8 cellular contexts compared by ENCODE assay signal in the genomic region with DNA sequence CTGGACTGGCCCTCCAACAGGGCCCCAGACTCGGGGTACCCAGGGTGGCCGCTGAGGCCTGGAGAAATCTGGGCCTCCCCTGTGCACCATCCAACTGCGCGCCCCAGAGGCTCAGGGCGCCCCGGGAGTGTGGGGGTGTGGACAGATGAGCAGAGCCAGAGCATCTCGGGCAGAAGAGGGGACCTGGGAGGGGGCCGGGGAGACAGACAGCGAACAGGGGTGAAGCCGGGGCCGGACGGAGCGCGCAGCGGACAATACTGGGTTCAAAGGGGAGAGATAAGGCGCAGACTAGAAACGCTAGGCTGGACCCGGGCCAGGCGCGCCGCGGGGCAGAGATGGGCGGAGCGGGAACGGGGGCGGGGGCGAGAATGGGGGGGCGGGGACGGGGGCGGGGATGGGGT. TPM values are rescaled to one million over a fixed set of nuclear protein-coding genes. Genes with fewer than 3 reads are reported as not detected.
DNase-seq lines count a peak whose midpoint lies in the region; TF ChIP-seq lines count a peak whose summit lies in the region.

No MANE protein-coding gene starts in this region.

- H3K79me1 ChIP-seq in mesendoderm (ENCODE audit: low read length) = peaks cover 15% of the 10 kb centered on the region

- DNase-seq in T-helper 1 cell = no peak
- peak in 68 of 76 experiments; percentile 18 to 91 (median 66) for DNase-seq in HUDEP-2 (lab: John Stamatoyannopoulos, UW; ENCODE audit: unreplicated experiment in 76 of 76)
- DNase-seq in cardiac fibroblast (ENCODE audit: low read depth in 2 of 2) = no peak
- no peak for DNase-seq in mesendoderm
- peak; percentile 74 for DNase-seq in ureter (ENCODE audit: low spot score)
- DNase-seq in glomerular visceral epithelial cell (ENCODE audit: extremely low spot score) = no peak
- no peak for DNase-seq in NK-92 treated with Interleukin-12 subunit alpha and Interleukin-12 subunit beta, amount 100 ng/mL, for 24 hours (lab: John Stamatoyannopoulos, UW)

- no peaks in the 10 kb centered on the region for H3K9me3 Mint-ChIP-seq in T-helper 1 cell treated with Interleukin-12 subunit alpha and Interleukin-12 subunit beta and Interleukin-4 antibody, amounts not matched to agents 30 μg/mL and 1 μg/mL, for 36 hours

- H2AK5ac ChIP-seq in mesendoderm (ENCODE audit: low read length) = peak overlapping the region; percentile 43

- H3K4me1 Mint-ChIP-seq in T-helper 1 cell treated with Interleukin-12 subunit alpha and Interleukin-12 subunit beta and Interleukin-4 antibody, amounts not matched to agents 30 μg/mL and 1 μg/mL, for 36 hours (ENCODE audit: low read depth) = peaks cover 15% of the 10 kb centered on the region

- H2BK15ac ChIP-seq in mesendoderm (replicated peaks; ENCODE audit: low read depth) = peak overlapping the region; percentile 86

- H3K9ac ChIP-seq in mesendoderm (ENCODE audit: low read length) = peak overlapping the region; percentile 79

- TF ChIP-seq CTCF in cardiac fibroblast (IDR thresholded peaks at IDR 0.05; ENCODE audit: low read depth, low read length) = no peak

- H3K23ac ChIP-seq in mesendoderm (ENCODE audit: low read length) = peak overlapping the region; percentile 24

- H3K27me3 ChIP-seq in mesendoderm (ENCODE audit: insufficient read depth, low read length, poor library complexity) = no peaks in the 10 kb centered on the region

- peak overlapping the region; percentile 14 to 35 for H3K4me3 ChIP-seq in cardiac fibroblast (replicated peaks in 1 of 2; ENCODE audit: low read depth in 2 of 2, low read length in 2 of 2)
- peak overlapping the region; percentile 19 for H3K4me3 ChIP-seq in mesendoderm (ENCODE audit: low read length)

- peaks cover 36% of the 10 kb centered on the region for H3K79me2 ChIP-seq in mesendoderm (ENCODE audit: control insufficient read depth, insufficient read depth, low read length)

- peak overlapping the region; percentile 100 for H3K18ac ChIP-seq in mesendoderm (ENCODE audit: low read length)

- H2BK120ac ChIP-seq in mesendoderm (ENCODE audit: low read depth, low read length) = peak overlapping the region; percentile 99

- H3K4me2 ChIP-seq in mesendoderm (ENCODE audit: low read length) = peak overlapping the region; percentile 50

- H3K36me3 Mint-ChIP-seq in T-helper 1 cell treated with Interleukin-12 subunit alpha and Interleukin-12 subunit beta and Interleukin-4 antibody, amounts not matched to agents 30 μg/mL and 1 μg/mL, for 36 hours (ENCODE audit: low read depth) = peaks cover 6% of the 10 kb centered on the region

- peak overlapping the region; percentile 68 for H3K27ac Mint-ChIP-seq in T-helper 1 cell treated with Interleukin-12 subunit alpha and Interleukin-12 subunit beta and Interleukin-4 antibody, amounts not matched to agents 30 μg/mL and 1 μg/mL, for 36 hours

- peak overlapping the region; percentile 100 for H3K4ac ChIP-seq in mesendoderm (ENCODE audit: low read depth, low read length)

- H4K5ac ChIP-seq in mesendoderm (ENCODE audit: low read length) = no peak overlapping the region

- no CpG with 5 or more reads among the region's 30 CpGs for WGBS in mesendoderm (ENCODE audit: extremely low coverage, insufficient coverage, low lambda C conversion rate)

- peak overlapping the region; percentile 91 for H2BK5ac ChIP-seq in mesendoderm (ENCODE audit: low read length)

- peak overlapping the region; percentile 91 for H3K56ac ChIP-seq in mesendoderm (ENCODE audit: low read length)

- H3K4me1 ChIP-seq in mesendoderm (ENCODE audit: control insufficient read depth, low read depth, low read length) = peaks cover 7% of the 10 kb centered on the region

- H3K27me3 Mint-ChIP-seq in T-helper 1 cell treated with Interleukin-12 subunit alpha and Interleukin-12 subunit beta and Interleukin-4 antibody, amounts not matched to agents 30 μg/mL and 1 μg/mL, for 36 hours (ENCODE audit: low read depth) = peaks cover 7% of the 10 kb centered on the region

- no peak overlapping the region for H4K8ac ChIP-seq in mesendoderm (ENCODE audit: low read depth, low read length)

- H3K4me3 Mint-ChIP-seq in T-helper 1 cell treated with Interleukin-12 subunit alpha and Interleukin-12 subunit beta and Interleukin-4 antibody, amounts not matched to agents 30 μg/mL and 1 μg/mL, for 36 hours = peak overlapping the region; percentile 78

- no peaks in the 10 kb centered on the region for H3K36me3 ChIP-seq in mesendoderm (ENCODE audit: control insufficient read depth, insufficient read depth, low read length)

- peak overlapping the region; percentile 97 for H3K27ac ChIP-seq in mesendoderm (ENCODE audit: low read depth, low read length)

RNA-seq across cellular contexts. Expression of a gene that starts 0.5 kb away (rescaled TPM):
- 47.9 TPM for polyA plus RNA-seq in mesendoderm (2013, experiment 1 of 2)
- 48.6 TPM for polyA plus RNA-seq in mesendoderm (2013, experiment 2 of 2)
- total RNA-seq in ureter = 49.8 TPM

RNA-seq across cellular contexts. Expression of a gene that starts 59.3 kb away (rescaled TPM):
- 11.9 TPM for polyA plus RNA-seq in mesendoderm (2013, experiment 1 of 2)
- polyA plus RNA-seq in mesendoderm (2013, experiment 2 of 2) = 11.8 TPM
- not detected for total RNA-seq in ureter

Comparison
In these comparisons a context has a peak if more than half of its experiments do, and no peak if none do; other contexts are left out.
1. DNase-seq: peak in HUDEP-2 (68 of 76) and ureter (single experiment); none in T-helper 1 cell (0 of 5), cardiac fibroblast (0 of 2), mesendoderm (single experiment), glomerular visceral epithelial cell (single experiment) and NK-92 treated with Interleukin-12 subunit alpha and Interleukin-12 subunit beta, amount 100 ng/mL, for 24 hours (single experiment).